In the genomic region with DNA sequence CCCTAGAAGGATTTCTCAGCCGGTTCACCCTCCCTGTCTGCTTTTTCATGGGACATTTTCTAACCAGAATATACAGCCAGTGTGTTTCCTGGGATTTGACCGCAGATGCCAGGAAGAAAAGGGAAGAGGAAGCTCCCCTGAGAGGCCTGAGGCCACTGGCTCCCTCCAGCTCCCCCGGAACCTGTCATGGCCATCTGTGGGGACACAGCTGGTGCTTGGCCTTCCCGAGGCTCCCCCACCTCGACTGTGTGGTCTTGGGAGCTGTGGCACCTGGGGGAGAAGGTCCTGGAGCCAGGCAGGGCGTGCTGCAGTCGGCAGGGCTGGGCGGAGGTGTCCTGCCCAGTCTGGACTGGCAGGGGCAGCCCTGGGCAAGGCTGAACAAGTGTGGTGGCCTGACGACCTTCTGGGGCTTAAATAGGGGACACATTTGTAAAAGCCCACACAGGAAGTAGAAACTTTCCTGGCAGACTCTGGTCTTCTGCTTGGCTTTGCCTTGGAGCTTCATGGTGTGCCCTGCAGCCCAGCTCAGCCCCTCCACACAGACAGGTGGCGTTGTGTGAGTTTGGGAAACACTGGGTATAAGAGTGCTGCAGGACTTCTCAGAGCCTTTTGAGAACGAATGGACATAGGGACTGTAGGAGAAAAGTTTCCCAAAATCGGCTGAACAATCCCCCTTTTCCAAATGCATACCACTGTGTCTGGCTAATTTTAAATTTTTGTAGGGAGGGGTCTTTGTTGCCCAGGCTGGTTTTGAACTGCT, we compare ENCODE assay signal across 1 cellular context.
TF ChIP-seq lines count a peak whose summit lies in the region.

No MANE protein-coding gene starts in this region.

TF ChIP-seq in K562, 482 proteins besides CTCF, POLR2A, EP300 and RAD21:
- no peak for TF ChIP-seq MYC (IDR thresholded peaks at IDR 0.05; ENCODE audit: low read depth, low read length)
- no peak for TF ChIP-seq MYC (CRISPR knock-in tag; IDR thresholded peaks at IDR 0.05; ENCODE audit: borderline replicate concordance, low read depth)
- peak; percentile 97 for TF ChIP-seq ZNF239 (CRISPR knock-in tag; IDR thresholded peaks at IDR 0.05)
